ENCODE assay signal across 20 cellular contexts in genomic region chr13:111484129-111484925, GRCh38.
DNase-seq lines count a peak whose midpoint lies in the region; ATAC-seq and TF ChIP-seq lines count a peak whose summit lies in the region.
"Had no signal": no experiment of that assay in that cellular context is flagged by ENCODE, and none has a peak within 500 bp of the region (broad histone marks: within the 10 kb centered on the region; RNA-seq: fewer than 3 reads in every experiment).

No MANE protein-coding gene starts in this region.

- H3K27me3 ChIP-seq in neural progenitor cell = no peaks in the 10 kb centered on the region
- 0 out of 2 replicates have a peak, but pooled peaks cover 5% of the 10 kb centered on the region for H3K27me3 ChIP-seq in GM23248 (replicated peaks; ENCODE audit: insufficient read depth)
- H3K27me3 ChIP-seq in ascending aorta = no peaks in the 10 kb centered on the region
- H3K27me3 ChIP-seq: uterus had no signal

- H3K9me3 ChIP-seq in neural progenitor cell (ENCODE audit: low read depth) = peaks cover 4% of the 10 kb centered on the region
- no peaks in the 10 kb centered on the region for H3K9me3 ChIP-seq in GM23248 (ENCODE audit: low read depth)
- H3K9me3 ChIP-seq in ascending aorta = peaks cover 0 to 14% of the 10 kb centered on the region in 2 donors
- H3K9me3 ChIP-seq: uterus had no signal

- 42 to 43% methylated on average over 22 of the region's 22 CpGs for WGBS in GM23248 (ENCODE audit: low coverage in 1 of 2, low lambda C conversion rate in 2 of 2, missing lambda C conversion rate in 2 of 2), 2 experiments

- H3K79me2 ChIP-seq in neural progenitor cell (ENCODE audit: low read depth) (no peaks in the 10 kb centered on the region), GM23248 (ENCODE audit: insufficient read depth) (no peaks in the 10 kb centered on the region)

- peaks cover 28% of the 10 kb centered on the region for H3K9me3 Mint-ChIP-seq in neural progenitor cell
- H3K9me3 Mint-ChIP-seq: activated T-helper 17 cell treated with anti-CD3 and anti-CD28 coated beads, Interleukin-2, amount 50 U/mL, for 72 hours had no signal

- H3K4me1 Mint-ChIP-seq in neural progenitor cell = peaks cover 12% of the 10 kb centered on the region
- H3K4me1 Mint-ChIP-seq: activated naive CD8-positive, alpha-beta T cell treated with anti-CD3 and anti-CD28 coated beads, Interleukin-2, amount 10 ng/mL, durations not matched to agents 7 days and 5 days; activated T-helper 17 cell treated with anti-CD3 and anti-CD28 coated beads, Interleukin-2, amount 50 U/mL, for 72 hours had no signal

- DNase-seq in COR-L47 (lab: John Stamatoyannopoulos, UW) (peak; percentile 93), NCI-H146 treated with DMSO at 0.1 percent for 48 hours (lab: John Stamatoyannopoulos, UW; ENCODE audit: unreplicated experiment) (peak; percentile 92), SK-MEL-5 (ENCODE audit: low read depth, low spot score) (peak; percentile 11), neural progenitor cell (ENCODE audit: low spot score) (peak; percentile 25), GM23248 (no peak), GDM1 (lab: John Stamatoyannopoulos, UW) (no peak), ascending aorta (ENCODE audit: low spot score in 2 of 2) (no peak)
- DNase-seq: activated CD4-positive, CD25-positive, alpha-beta regulatory T cell treated with anti-CD3 and anti-CD28 coated beads, Interleukin-2, amount 50 U/mL, for 72 hours; activated naive CD8-positive, alpha-beta T cell treated with anti-CD3 and anti-CD28 coated beads, Interleukin-2, amount 10 ng/mL, durations not matched to agents 7 days and 5 days; body of pancreas; C1 segment of cervical spinal cord; HFFc6; left ventricle myocardium inferior; mucosa of descending colon; NCI-H446; RPMI8226; T1000; uterus had no signal

- H3F3A ChIP-seq in neural progenitor cell (ENCODE audit: low read depth) (no peaks in the 10 kb centered on the region), GM23248 (ENCODE audit: insufficient read depth) (no peaks in the 10 kb centered on the region)

- H3K27ac ChIP-seq in neural progenitor cell (no peak overlapping the region), GM23248 (no peak overlapping the region), ascending aorta (no peak overlapping the region)
- H3K27ac ChIP-seq: body of pancreas, left ventricle myocardium inferior, uterus had no signal

- H3K4me2 ChIP-seq in neural progenitor cell (no peak overlapping the region), GM23248 (ENCODE audit: unreplicated experiment) (no peak overlapping the region)

- TF ChIP-seq CTCF in neural progenitor cell (IDR thresholded peaks at IDR 0.05) (no peak), ascending aorta (IDR thresholded peaks at IDR 0.05) (no peak)

- H3K36me3 ChIP-seq in neural progenitor cell (no peaks in the 10 kb centered on the region), GM23248 (ENCODE audit: low read depth) (no peaks in the 10 kb centered on the region), ascending aorta (no peaks in the 10 kb centered on the region)
- H3K36me3 ChIP-seq: left ventricle myocardium inferior, uterus had no signal

- no peaks in the 10 kb centered on the region for H3K36me3 Mint-ChIP-seq in neural progenitor cell
- H3K36me3 Mint-ChIP-seq: activated naive CD8-positive, alpha-beta T cell treated with anti-CD3 and anti-CD28 coated beads, Interleukin-2, amount 10 ng/mL, durations not matched to agents 7 days and 5 days had no signal

- no peak overlapping the region for H3K27ac Mint-ChIP-seq in neural progenitor cell
- H3K27ac Mint-ChIP-seq: activated naive CD8-positive, alpha-beta T cell treated with anti-CD3 and anti-CD28 coated beads, Interleukin-2, amount 10 ng/mL, durations not matched to agents 7 days and 5 days; activated T-helper 17 cell treated with anti-CD3 and anti-CD28 coated beads, Interleukin-2, amount 50 U/mL, for 72 hours; HFFc6 had no signal

- H3K4me3 ChIP-seq in neural progenitor cell = no peak overlapping the region
- no peak overlapping the region for H3K4me3 ChIP-seq in GM23248
- no peak overlapping the region for H3K4me3 ChIP-seq in ascending aorta
- H3K4me3 ChIP-seq: body of pancreas, left ventricle myocardium inferior, mucosa of descending colon, uterus had no signal

- peak overlapping the region; percentile 14 for H3K4me3 Mint-ChIP-seq in neural progenitor cell
- H3K4me3 Mint-ChIP-seq: activated naive CD8-positive, alpha-beta T cell treated with anti-CD3 and anti-CD28 coated beads, Interleukin-2, amount 10 ng/mL, durations not matched to agents 7 days and 5 days; activated T-helper 17 cell treated with anti-CD3 and anti-CD28 coated beads, Interleukin-2, amount 50 U/mL, for 72 hours; HFFc6 had no signal

- H4K20me1 ChIP-seq in neural progenitor cell (ENCODE audit: low read depth) (no peaks in the 10 kb centered on the region), GM23248 (ENCODE audit: insufficient read depth) (no peaks in the 10 kb centered on the region)

- in situ Hi-C loops in SK-MEL-5 (cut with HindIII; ENCODE audit: low pct_unique_long_range_greater_than_20kb, low sequenced_read_pairs) = no loop called here
- in situ Hi-C loops in GM23248 (cut with MboI) = no loop called here

- no peaks in the 10 kb centered on the region for H3K9me2 ChIP-seq in GM23248 (ENCODE audit: insufficient read depth)

- H3K9ac ChIP-seq in neural progenitor cell = no peak overlapping the region
- no peak overlapping the region for H3K9ac ChIP-seq in GM23248

- no peak overlapping the region for H2AFZ ChIP-seq in neural progenitor cell (replicated peaks)
- H2AFZ ChIP-seq in GM23248 = no peak overlapping the region

- peaks cover 7% of the 10 kb centered on the region for H3K4me1 ChIP-seq in neural progenitor cell
- no peaks in the 10 kb centered on the region for H3K4me1 ChIP-seq in GM23248 (ENCODE audit: insufficient read depth)
- no peaks in the 10 kb centered on the region for H3K4me1 ChIP-seq in ascending aorta
- H3K4me1 ChIP-seq: body of pancreas, left ventricle myocardium inferior, uterus had no signal

- intact Hi-C loops in ascending aorta (cut with DNase I) = no loop called here

- no peak for ATAC-seq in HG02885 (IDR thresholded peaks at IDR 0.05; ENCODE audit: poor library complexity, unreplicated experiment)
- ATAC-seq: activated T-helper 17 cell treated with anti-CD3 and anti-CD28 coated beads, Interleukin-2, amount 50 U/mL, for 72 hours; body of pancreas; mucosa of descending colon had no signal

- peaks cover 5% of the 10 kb centered on the region for H3K27me3 Mint-ChIP-seq in neural progenitor cell (ENCODE audit: insufficient read depth, low read depth)
- H3K27me3 Mint-ChIP-seq: activated naive CD8-positive, alpha-beta T cell treated with anti-CD3 and anti-CD28 coated beads, Interleukin-2, amount 10 ng/mL, durations not matched to agents 7 days and 5 days; activated T-helper 17 cell treated with anti-CD3 and anti-CD28 coated beads, Interleukin-2, amount 50 U/mL, for 72 hours had no signal

Comparison
In these comparisons a context has a peak if more than half of its experiments do, and no peak if none do; other contexts are left out.
1. DNase-seq: peak in COR-L47 (single experiment), NCI-H146 treated with DMSO at 0.1 percent for 48 hours (single experiment), SK-MEL-5 (single experiment) and neural progenitor cell (single experiment); none in GM23248 (single experiment), GDM1 (single experiment) and ascending aorta (0 of 2).